Comparison of ENCODE assay signal across 8 cellular contexts in genomic region chr10:58152698-58153263, GRCh38.
DNase-seq lines count a peak whose midpoint lies in the region; ATAC-seq and TF ChIP-seq lines count a peak whose summit lies in the region.

No MANE protein-coding gene starts in this region.

- no peak overlapping the region for H3K27ac ChIP-seq in SU-DHL-6 (ENCODE audit: low read depth, low read length)
- no peak overlapping the region for H3K27ac ChIP-seq in left lung

- intact Hi-C loops in left lung (cut with DNase I) = no loop called here

- H4K20me1 ChIP-seq in SU-DHL-6 (ENCODE audit: low read depth, low read length) = no peaks in the 10 kb centered on the region

- H3K9ac ChIP-seq in SU-DHL-6 (ENCODE audit: low read length) = no peak overlapping the region

- peak; percentile 9 for DNase-seq in CD1c-positive myeloid dendritic cell (ENCODE audit: extremely low spot score)
- DNase-seq in LHCN-M2 (ENCODE audit: low read depth) = peak; percentile 69
- DNase-seq in cardiac fibroblast (ENCODE audit: low read depth in 2 of 2) = peak; percentile 68 to 81
- DNase-seq in left lung = no peak
- DNase-seq in stimulated activated naive CD8-positive, alpha-beta T cell treated with anti-CD3 and anti-CD28 coated beads, Interleukin-15, Interleukin-2, amounts not matched to agents 100 U/mL and 50 U/mL, for 24 hours = peak; percentile 41
- no peak for DNase-seq in 8988T

- H3F3A ChIP-seq in SU-DHL-6 (ENCODE audit: insufficient read depth) = no peaks in the 10 kb centered on the region

- no peaks in the 10 kb centered on the region for H3K36me3 ChIP-seq in SU-DHL-6 (ENCODE audit: low read length)
- H3K36me3 ChIP-seq in left lung = no peaks in the 10 kb centered on the region

- peak; percentile 53 for TF ChIP-seq CTCF in SU-DHL-6 (IDR thresholded peaks at IDR 0.05; ENCODE audit: insufficient read depth, low read length, poor library complexity, severe bottlenecking)
- TF ChIP-seq CTCF in cardiac fibroblast (IDR thresholded peaks at IDR 0.05; ENCODE audit: low read depth, low read length) = peak; percentile 71
- TF ChIP-seq CTCF in left lung (IDR thresholded peaks at IDR 0.05) = peak; percentile 16 to 37

- H3K27me3 ChIP-seq in SU-DHL-6 (ENCODE audit: low read length) = no peaks in the 10 kb centered on the region
- H3K27me3 ChIP-seq in left lung = no peaks in the 10 kb centered on the region

- H3K9me3 ChIP-seq in SU-DHL-6 (ENCODE audit: insufficient read depth, low read length) (no peaks in the 10 kb centered on the region), left lung (no peaks in the 10 kb centered on the region)

- no peaks in the 10 kb centered on the region for H3K79me2 ChIP-seq in SU-DHL-6 (ENCODE audit: insufficient read depth, low read length)

- no peak overlapping the region for H2AFZ ChIP-seq in SU-DHL-6 (ENCODE audit: low read depth, low read length, severe bottlenecking)

- H3K9me2 ChIP-seq in SU-DHL-6 (replicated peaks; ENCODE audit: insufficient read depth, low read length) = no peaks in the 10 kb centered on the region

- no peak overlapping the region for H3K4me2 ChIP-seq in SU-DHL-6 (ENCODE audit: low read depth, low read length, poor library complexity, severe bottlenecking)

- ATAC-seq in GM18907 (IDR thresholded peaks at IDR 0.05; ENCODE audit: unreplicated experiment) (peak; percentile 68), left lung (peak; percentile 42)
- ATAC-seq in stimulated activated naive CD8-positive, alpha-beta T cell treated with anti-CD3 and anti-CD28 coated beads, Interleukin-15, Interleukin-2, amounts not matched to agents 100 U/mL and 50 U/mL, for 24 hours = peak; percentile 36

- H3K4me1 ChIP-seq in left lung = no peaks in the 10 kb centered on the region

- H3K4me3 ChIP-seq in SU-DHL-6 (ENCODE audit: insufficient read depth, low read length, poor library complexity, severe bottlenecking) (no peak overlapping the region), cardiac fibroblast (replicated peaks in 1 of 2; ENCODE audit: low read depth in 2 of 2, low read length in 2 of 2) (no peak overlapping the region), left lung (no peak overlapping the region)

Comparison
In these comparisons a context has a peak if more than half of its experiments do, and no peak if none do; other contexts are left out.
1. DNase-seq: peak in CD1c-positive myeloid dendritic cell (single experiment), LHCN-M2 (single experiment), cardiac fibroblast (2 of 2) and stimulated activated naive CD8-positive, alpha-beta T cell treated with anti-CD3 and anti-CD28 coated beads, Interleukin-15, Interleukin-2, amounts not matched to agents 100 U/mL and 50 U/mL, for 24 hours (single experiment); none in left lung (0 of 2) and 8988T (single experiment).
2. Peak in every context shown above with its lines, with median percentiles within 50 percentile points of each other: ATAC-seq and CTCF ChIP-seq.